8 cellular contexts compared by ENCODE assay signal in the genomic region with DNA sequence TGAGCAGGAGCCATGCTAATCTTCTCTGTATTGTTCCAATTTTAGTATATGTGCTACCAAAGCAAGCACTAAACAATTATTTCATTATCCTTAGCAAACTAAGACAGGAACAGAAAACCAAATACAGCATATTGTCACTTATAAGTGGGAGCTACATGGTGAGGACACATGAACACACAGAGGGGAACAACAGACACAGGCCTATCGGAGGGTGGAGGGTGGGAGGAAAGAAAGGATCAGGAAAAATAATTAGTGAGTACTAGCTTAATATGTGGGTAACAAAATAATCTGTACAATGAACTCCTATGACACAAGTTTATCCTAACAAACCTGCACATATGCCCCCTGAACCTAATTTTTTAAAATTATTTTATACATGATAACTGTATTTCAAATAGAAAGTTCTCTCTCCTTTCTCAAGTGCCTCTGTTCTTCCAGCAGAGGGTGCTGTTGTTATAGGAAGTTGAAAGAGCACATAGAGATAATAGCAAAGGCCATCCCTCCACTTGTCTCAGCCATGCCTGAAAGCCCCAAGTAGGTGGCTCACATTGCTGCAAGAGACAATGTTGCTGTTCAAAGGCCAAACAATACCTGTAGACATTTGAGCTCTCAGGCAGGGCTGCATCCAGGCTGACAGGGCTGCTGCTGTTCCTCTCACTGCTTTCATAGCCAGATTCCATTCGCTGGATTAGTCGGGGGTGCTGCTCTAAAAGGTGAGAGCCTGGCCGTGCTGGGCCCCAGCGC. TPM values are rescaled to one million over a fixed set of nuclear protein-coding genes. Genes with fewer than 3 reads are reported as not detected.
DNase-seq lines count a peak whose midpoint lies in the region; ATAC-seq lines count a peak whose summit lies in the region.

No MANE protein-coding gene starts in this region.

- DNase-seq in DMS153 treated with DMSO at 0.1 percent for 48 hours (lab: John Stamatoyannopoulos, UW; ENCODE audit: unreplicated experiment) (peak; percentile 72), NCI-H748 treated with DMSO at 0.1 percent for 48 hours (lab: John Stamatoyannopoulos, UW) (peak; percentile 55), lung microvascular endothelial cell (ENCODE audit: low read depth in 2 of 2) (peak; percentile 82)
- DNase-seq in activated CD4-positive, alpha-beta T cell treated with anti-CD3 and anti-CD28 coated beads, Interleukin-2, amount 50 U/mL, for 4 hours = peak; percentile 17 to 19
- peak; percentile 19 for DNase-seq in effector CD8-positive, alpha-beta T cell (lab: John Stamatoyannopoulos, UW)
- DNase-seq in stimulated activated CD8-positive, alpha-beta memory T cell treated with anti-CD3 and anti-CD28 coated beads, Interleukin-7, amount 100 ng/mL, for 1 hour (ENCODE audit: low read depth in 2 of 2) = peak; percentile 2 to 4

- peak; percentile 50 for ATAC-seq in HG03354 (IDR thresholded peaks at IDR 0.05; ENCODE audit: poor library complexity, severe bottlenecking, unreplicated experiment)
- ATAC-seq in GM19467 (IDR thresholded peaks at IDR 0.05; ENCODE audit: unreplicated experiment) = no peak

RNA-seq across cellular contexts. Expression of a gene that starts 33.4 kb away (rescaled TPM):
- 6.3 and 7.9 TPM in 2 replicates for total RNA-seq in lung microvascular endothelial cell

Comparison
In these comparisons a context has a peak if more than half of its experiments do, and no peak if none do; other contexts are left out.
1. DNase-seq: peak in every context shown above with its lines; median percentile 82 in lung microvascular endothelial cell; 72 in DMS153 treated with DMSO at 0.1 percent for 48 hours; 55 in NCI-H748 treated with DMSO at 0.1 percent for 48 hours; 19 in effector CD8-positive, alpha-beta T cell; 18 in activated CD4-positive, alpha-beta T cell treated with anti-CD3 and anti-CD28 coated beads, Interleukin-2, amount 50 U/mL, for 4 hours; 3 in stimulated activated CD8-positive, alpha-beta memory T cell treated with anti-CD3 and anti-CD28 coated beads, Interleukin-7, amount 100 ng/mL, for 1 hour.